In genomic region chr9:89435315-89435823, GRCh38 we compare ENCODE assay signal across 9 cellular contexts.
A peak's percentile ranks its signal among the peaks of the same experiment; 100 is the strongest.
DNase-seq lines count a peak whose midpoint lies in the region; ATAC-seq and TF ChIP-seq lines count a peak whose summit lies in the region.
"Had no signal": no experiment of that assay in that cellular context is flagged by ENCODE, and none has a peak within 500 bp of the region (broad histone marks: within the 10 kb centered on the region; RNA-seq: fewer than 3 reads in every experiment).

No MANE protein-coding gene starts in this region.

- intact Hi-C loops in natural killer cell (cut with micrococcal nuclease): no loop called here
- intact Hi-C loops in activated T-helper 2 cell treated with anti-CD3 and anti-CD28 coated beads, Interferon-gamma antibody, Interleukin-2, Interleukin-4, amounts not matched to agents 10 μg/mL and 5 μg/mL and 100 μg/mL, durations not matched to agents 14 hours and 24 hours and 36 hours (cut with micrococcal nuclease): no loop called here

- TF ChIP-seq CTCF in natural killer cell (IDR thresholded peaks at IDR 0.05) (no peak), GM20000 (IDR thresholded peaks at IDR 0.05; ENCODE audit: extremely low read depth, missing control alignments) (no peak)

- no peaks in the 10 kb centered on the region for H3K27me3 ChIP-seq in MG63
- H3K27me3 ChIP-seq: uterus had no signal

- DNase-seq in natural killer cell (no peak), inferior parietal cortex (ENCODE audit: extremely low spot score) (peak; percentile 40), ureter (ENCODE audit: low spot score) (peak; percentile 88), GM20000 (ENCODE audit: low spot score) (no peak), cerebellar nuclear complex (lab: John Stamatoyannopoulos, UW) (no peak), MG63 (no peak)
- DNase-seq in natural killer cell treated with Interleukin-12 subunit alpha and Interleukin-12 subunit beta and Interleukin-15 and Interleukin-18, amount 100 ng/mL, for 72 hours (ENCODE audit: low spot score): no peak
- DNase-seq in activated T-helper 2 cell treated with anti-CD3 and anti-CD28 coated beads, Interferon-gamma antibody, Interleukin-2, Interleukin-4, amounts not matched to agents 10 μg/mL and 5 μg/mL and 100 μg/mL, durations not matched to agents 14 hours and 24 hours and 36 hours (ENCODE audit: low spot score): no peak
- DNase-seq: uterus had no signal

- no peaks in the 10 kb centered on the region for H3K36me3 ChIP-seq in MG63
- H3K36me3 ChIP-seq: uterus had no signal

- no peaks in the 10 kb centered on the region for H3K9me3 ChIP-seq in MG63
- H3K9me3 ChIP-seq: uterus had no signal

- no peaks in the 10 kb centered on the region for H3K9me3 Mint-ChIP-seq in natural killer cell
- no peaks in the 10 kb centered on the region for H3K9me3 Mint-ChIP-seq in natural killer cell treated with Interleukin-12 subunit alpha and Interleukin-12 subunit beta and Interleukin-15 and Interleukin-18, amount 100 ng/mL, for 72 hours
- no peaks in the 10 kb centered on the region for H3K9me3 Mint-ChIP-seq in activated T-helper 2 cell treated with anti-CD3 and anti-CD28 coated beads, Interferon-gamma antibody, Interleukin-2, Interleukin-4, amounts not matched to agents 10 μg/mL and 5 μg/mL and 100 μg/mL, durations not matched to agents 14 hours and 24 hours and 36 hours

- H3K27me3 Mint-ChIP-seq in natural killer cell (ENCODE audit: low read depth in 2 of 2): no peaks in the 10 kb centered on the region
- H3K27me3 Mint-ChIP-seq in natural killer cell treated with Interleukin-12 subunit alpha and Interleukin-12 subunit beta and Interleukin-15 and Interleukin-18, amount 100 ng/mL, for 72 hours: no peaks in the 10 kb centered on the region
- H3K27me3 Mint-ChIP-seq in activated T-helper 2 cell treated with anti-CD3 and anti-CD28 coated beads, Interferon-gamma antibody, Interleukin-2, Interleukin-4, amounts not matched to agents 10 μg/mL and 5 μg/mL and 100 μg/mL, durations not matched to agents 14 hours and 24 hours and 36 hours (ENCODE audit: low read depth): no peaks in the 10 kb centered on the region

- H3K27ac Mint-ChIP-seq in natural killer cell: peak overlapping the region; percentile 68 to 89
- H3K27ac Mint-ChIP-seq in natural killer cell treated with Interleukin-12 subunit alpha and Interleukin-12 subunit beta and Interleukin-15 and Interleukin-18, amount 100 ng/mL, for 72 hours: peak overlapping the region in 1 of 2 donors; percentile 75
- H3K27ac Mint-ChIP-seq in activated T-helper 2 cell treated with anti-CD3 and anti-CD28 coated beads, Interferon-gamma antibody, Interleukin-2, Interleukin-4, amounts not matched to agents 10 μg/mL and 5 μg/mL and 100 μg/mL, durations not matched to agents 14 hours and 24 hours and 36 hours: peak overlapping the region; percentile 72

- H3K4me3 ChIP-seq in MG63: no peak overlapping the region
- H3K4me3 ChIP-seq: uterus had no signal

- no peak for ATAC-seq in natural killer cell
- no peak for ATAC-seq in natural killer cell treated with Interleukin-12 subunit alpha and Interleukin-12 subunit beta and Interleukin-15 and Interleukin-18, amount 100 ng/mL, for 72 hours

- peaks cover 72 to 75% of the 10 kb centered on the region in 2 donors for H3K4me1 Mint-ChIP-seq in natural killer cell
- H3K4me1 Mint-ChIP-seq in natural killer cell treated with Interleukin-12 subunit alpha and Interleukin-12 subunit beta and Interleukin-15 and Interleukin-18, amount 100 ng/mL, for 72 hours (ENCODE audit: low read depth in 2 of 2): peaks cover 47 to 52% of the 10 kb centered on the region in 2 donors
- peaks cover 60% of the 10 kb centered on the region for H3K4me1 Mint-ChIP-seq in activated T-helper 2 cell treated with anti-CD3 and anti-CD28 coated beads, Interferon-gamma antibody, Interleukin-2, Interleukin-4, amounts not matched to agents 10 μg/mL and 5 μg/mL and 100 μg/mL, durations not matched to agents 14 hours and 24 hours and 36 hours (ENCODE audit: low read depth)

- H3K36me3 Mint-ChIP-seq in natural killer cell: no peaks in the 10 kb centered on the region
- H3K36me3 Mint-ChIP-seq in natural killer cell treated with Interleukin-12 subunit alpha and Interleukin-12 subunit beta and Interleukin-15 and Interleukin-18, amount 100 ng/mL, for 72 hours: no peaks in the 10 kb centered on the region
- peaks cover 54% of the 10 kb centered on the region for H3K36me3 Mint-ChIP-seq in activated T-helper 2 cell treated with anti-CD3 and anti-CD28 coated beads, Interferon-gamma antibody, Interleukin-2, Interleukin-4, amounts not matched to agents 10 μg/mL and 5 μg/mL and 100 μg/mL, durations not matched to agents 14 hours and 24 hours and 36 hours (ENCODE audit: low read depth)

- H3K4me3 Mint-ChIP-seq in natural killer cell: no peak overlapping the region
- no peak overlapping the region for H3K4me3 Mint-ChIP-seq in natural killer cell treated with Interleukin-12 subunit alpha and Interleukin-12 subunit beta and Interleukin-15 and Interleukin-18, amount 100 ng/mL, for 72 hours
- H3K4me3 Mint-ChIP-seq in activated T-helper 2 cell treated with anti-CD3 and anti-CD28 coated beads, Interferon-gamma antibody, Interleukin-2, Interleukin-4, amounts not matched to agents 10 μg/mL and 5 μg/mL and 100 μg/mL, durations not matched to agents 14 hours and 24 hours and 36 hours (ENCODE audit: low read depth): no peak overlapping the region

Comparison
In these comparisons a context has a peak if more than half of its experiments do, and no peak if none do; other contexts are left out.
1. DNase-seq: peak in inferior parietal cortex (single experiment) and ureter (single experiment); none in natural killer cell (single experiment), natural killer cell treated with Interleukin-12 subunit alpha and Interleukin-12 subunit beta and Interleukin-15 and Interleukin-18, amount 100 ng/mL, for 72 hours (single experiment), activated T-helper 2 cell treated with anti-CD3 and anti-CD28 coated beads, Interferon-gamma antibody, Interleukin-2, Interleukin-4, amounts not matched to agents 10 μg/mL and 5 μg/mL and 100 μg/mL, durations not matched to agents 14 hours and 24 hours and 36 hours (single experiment), GM20000 (single experiment), cerebellar nuclear complex (0 of 2) and MG63 (single experiment).